Comparison of ENCODE assay signal across 10 cellular contexts in genomic region chr13:78241278-78241919, GRCh38.
DNase-seq lines count a peak whose midpoint lies in the region; ATAC-seq and TF ChIP-seq lines count a peak whose summit lies in the region.
"Had no signal": no experiment of that assay in that cellular context is flagged by ENCODE, and none has a peak within 500 bp of the region (broad histone marks: within the 10 kb centered on the region; RNA-seq: fewer than 3 reads in every experiment).

No MANE protein-coding gene starts in this region.

- no peak overlapping the region for H3K4me3 Mint-ChIP-seq in GM23338
- no peak overlapping the region for H3K4me3 Mint-ChIP-seq in activated T-cell treated with anti-CD3 and anti-CD28 coated beads, Interleukin-2, amount 50 U/mL, for 72 hours
- H3K4me3 Mint-ChIP-seq: activated naive CD8-positive, alpha-beta T cell; CD8-positive, alpha-beta memory T cell had no signal

- H3K4me1 Mint-ChIP-seq in GM23338 = peaks cover 10% of the 10 kb centered on the region
- no peaks in the 10 kb centered on the region for H3K4me1 Mint-ChIP-seq in activated T-cell treated with anti-CD3 and anti-CD28 coated beads, Interleukin-2, amount 50 U/mL, for 72 hours (ENCODE audit: low read depth)
- H3K4me1 Mint-ChIP-seq: CD8-positive, alpha-beta memory T cell had no signal

- H2AFZ ChIP-seq in GM23338 = no peak overlapping the region

- H3K9me3 Mint-ChIP-seq in GM23338 = no peaks in the 10 kb centered on the region
- no peaks in the 10 kb centered on the region for H3K9me3 Mint-ChIP-seq in activated T-cell treated with anti-CD3 and anti-CD28 coated beads, Interleukin-2, amount 50 U/mL, for 72 hours

- H3K4me2 ChIP-seq in GM23338 = no peak overlapping the region

- H3K36me3 Mint-ChIP-seq in GM23338 (ENCODE audit: low read depth) = no peaks in the 10 kb centered on the region
- no peaks in the 10 kb centered on the region for H3K36me3 Mint-ChIP-seq in activated T-cell treated with anti-CD3 and anti-CD28 coated beads, Interleukin-2, amount 50 U/mL, for 72 hours (ENCODE audit: insufficient read depth in 2 of 2)
- H3K36me3 Mint-ChIP-seq: activated naive CD8-positive, alpha-beta T cell; CD8-positive, alpha-beta memory T cell had no signal

- DNase-seq in NCI-H2081 (lab: John Stamatoyannopoulos, UW) (peak; percentile 52 to 59), NCI-H2081 treated with DMSO at 0.1 percent for 48 hours (lab: John Stamatoyannopoulos, UW) (no peak), GM23338 (ENCODE audit: low spot score) (peak; percentile 84), NCI-H1930 (lab: John Stamatoyannopoulos, UW) (peak; percentile 12 to 39), iPS-NIHi11 (ENCODE audit: low spot score) (peak; percentile 62), occipital lobe (lab: John Stamatoyannopoulos, UW) (no peak)
- DNase-seq in activated T-cell treated with anti-CD3 and anti-CD28 coated beads, Interleukin-2, amount 50 U/mL, for 72 hours = peak; percentile 10 to 41

- H3K27ac Mint-ChIP-seq in GM23338 = no peak overlapping the region
- no peak overlapping the region for H3K27ac Mint-ChIP-seq in activated T-cell treated with anti-CD3 and anti-CD28 coated beads, Interleukin-2, amount 50 U/mL, for 72 hours
- H3K27ac Mint-ChIP-seq: activated naive CD8-positive, alpha-beta T cell; CD8-positive, alpha-beta memory T cell had no signal

- H3K9me2 ChIP-seq in GM23338 (ENCODE audit: insufficient read depth) = no peaks in the 10 kb centered on the region

- H3K27me3 Mint-ChIP-seq in GM23338 (ENCODE audit: insufficient read depth, low read depth, poor library complexity) = no peaks in the 10 kb centered on the region
- no peaks in the 10 kb centered on the region for H3K27me3 Mint-ChIP-seq in activated T-cell treated with anti-CD3 and anti-CD28 coated beads, Interleukin-2, amount 50 U/mL, for 72 hours (ENCODE audit: low read depth)

- H4K20me1 ChIP-seq in GM23338 (replicated peaks; ENCODE audit: insufficient read depth) = no peaks in the 10 kb centered on the region

- H3K27me3 ChIP-seq in GM23338 (ENCODE audit: insufficient read depth) = no peaks in the 10 kb centered on the region

- ATAC-seq in GM23338 (peak; percentile 85), HG03571 (IDR thresholded peaks at IDR 0.05; ENCODE audit: unreplicated experiment) (no peak)
- no peak for ATAC-seq in activated T-cell treated with anti-CD3 and anti-CD28 coated beads, Interleukin-2, amount 50 U/mL, for 72 hours (replicated peaks in 1 of 2)

- no peaks in the 10 kb centered on the region; the same call in 1 of the 2 replicates for H3K4me1 ChIP-seq in GM23338 (ENCODE audit: insufficient read depth)

- H3K79me2 ChIP-seq in GM23338 (replicated peaks; ENCODE audit: insufficient read depth) = no peaks in the 10 kb centered on the region

- no peaks in the 10 kb centered on the region for H3K36me3 ChIP-seq in GM23338 (ENCODE audit: insufficient read depth)

- no peak overlapping the region for H3K27ac ChIP-seq in GM23338 (ENCODE audit: low read depth)

- TF ChIP-seq CTCF in GM23338 (conservative IDR thresholded peaks at IDR 0.05; ENCODE audit: low read depth in 2 of 2) = peak; percentile 86 to 88

- no peaks in the 10 kb centered on the region for H3F3A ChIP-seq in GM23338 (replicated peaks; ENCODE audit: low read depth)

- H3K4me3 ChIP-seq in GM23338 = no peak overlapping the region

TF ChIP-seq in GM23338, 12 proteins besides CTCF, POLR2A, EP300 and RAD21:
- TF ChIP-seq STAT1 (IDR thresholded peaks at IDR 0.05; ENCODE audit: unreplicated experiment) = no peak
- TF ChIP-seq ETS1 (IDR thresholded peaks at IDR 0.05) = no peak
- no peak for TF ChIP-seq POLR2AphosphoS5 (IDR thresholded peaks at IDR 0.05; ENCODE audit: low read depth)
- no peak for TF ChIP-seq ZNF462 (CRISPR knock-in tag; IDR thresholded peaks at IDR 0.05)
- TF ChIP-seq ZNF331 (CRISPR knock-in tag; IDR thresholded peaks at IDR 0.05; ENCODE audit: low read depth) = no peak
- no peak for TF ChIP-seq CREB1 (CRISPR knock-in tag; IDR thresholded peaks at IDR 0.05; ENCODE audit: low read depth)
- no peak for TF ChIP-seq EZH2phosphoT487 (IDR thresholded peaks at IDR 0.05; ENCODE audit: unreplicated experiment)
- TF ChIP-seq NANOG (IDR thresholded peaks at IDR 0.05; ENCODE audit: borderline replicate concordance) = no peak
- TF ChIP-seq EZH2 (IDR thresholded peaks at IDR 0.05; ENCODE audit: low read depth, unreplicated experiment) = no peak
- TF ChIP-seq ZNF114 (CRISPR knock-in tag; IDR thresholded peaks at IDR 0.05) = no peak
- TF ChIP-seq JUNB (IDR thresholded peaks at IDR 0.05; ENCODE audit: unreplicated experiment) = no peak

Comparison
In these comparisons a context has a peak if more than half of its experiments do, and no peak if none do; other contexts are left out.
1. DNase-seq: peak in NCI-H2081 (2 of 2), GM23338 (single experiment), NCI-H1930 (2 of 2), activated T-cell treated with anti-CD3 and anti-CD28 coated beads, Interleukin-2, amount 50 U/mL, for 72 hours (2 of 2) and iPS-NIHi11 (single experiment); none in NCI-H2081 treated with DMSO at 0.1 percent for 48 hours (single experiment) and occipital lobe (single experiment).